In the genomic region with DNA sequence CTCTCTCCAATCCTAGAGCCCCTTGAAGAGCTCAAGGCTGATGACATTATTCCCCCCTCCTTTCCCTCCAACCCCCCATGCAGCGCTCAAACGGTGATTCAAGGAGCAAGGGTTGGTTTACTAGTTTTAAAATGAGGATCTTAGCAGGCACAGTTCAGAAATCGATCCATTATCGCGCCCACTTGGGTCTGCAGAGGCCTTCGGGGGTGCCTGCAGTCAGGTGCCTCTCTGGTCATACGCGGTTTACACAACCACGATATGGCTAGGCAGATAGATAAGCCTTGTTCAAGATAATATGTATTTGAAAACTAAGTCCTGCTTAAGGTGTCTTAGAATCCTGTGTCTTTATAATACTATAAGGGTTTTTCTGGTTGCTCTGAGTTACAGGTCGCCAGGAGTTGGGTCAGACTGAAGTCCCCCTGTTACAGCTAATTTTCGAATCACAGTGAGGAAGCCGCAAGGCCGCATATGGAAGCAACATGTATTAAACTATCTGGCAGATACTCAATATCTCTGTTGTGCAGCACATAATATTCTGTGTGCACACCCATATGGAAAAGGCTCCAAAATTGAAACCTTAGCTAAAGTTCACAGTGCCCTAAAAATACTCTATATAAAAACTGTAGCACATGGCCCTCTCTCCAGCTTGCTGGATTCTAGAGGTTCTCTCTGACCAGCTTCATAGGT, we compare ENCODE assay signal across 1 cellular context.
TF ChIP-seq lines count a peak whose summit lies in the region.

No MANE protein-coding gene starts in this region.

TF ChIP-seq in endothelial cell of umbilical vein, 7 proteins besides CTCF, POLR2A, EP300 and RAD21 (continued from another document):
- no peak for TF ChIP-seq POLR2AphosphoS5 (IDR thresholded peaks at IDR 0.05; ENCODE audit: insufficient read depth, low read depth, low read length)
- no peak for TF ChIP-seq MYC (IDR thresholded peaks at IDR 0.05; ENCODE audit: low read depth, low read length)
- no peak for TF ChIP-seq FOS (IDR thresholded peaks at IDR 0.05; ENCODE audit: borderline replicate concordance, insufficient read depth, low read length)
- TF ChIP-seq, protein P1, sequence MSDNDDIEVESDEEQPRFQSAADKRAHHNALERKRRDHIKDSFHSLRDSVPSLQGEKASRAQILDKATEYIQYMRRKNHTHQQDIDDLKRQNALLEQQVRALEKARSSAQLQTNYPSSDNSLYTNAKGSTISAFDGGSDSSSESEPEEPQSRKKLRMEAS (IDR thresholded peaks at IDR 0.05; ENCODE audit: insufficient read depth, insufficient read length) = no peak
